Comparison of ENCODE assay signal across 8 cellular contexts in genomic region chr1:23809751-23810171, GRCh38. TPM values are rescaled to one million over a fixed set of nuclear protein-coding genes. Genes with fewer than 3 reads are reported as not detected.
DNase-seq lines count a peak whose midpoint lies in the region; ATAC-seq, FAIRE-seq and TF ChIP-seq lines count a peak whose summit lies in the region.

No MANE protein-coding gene starts in this region.

- H3K36me3 ChIP-seq in bronchial epithelial cell (ENCODE audit: control insufficient read depth, insufficient read depth, low read length) = peaks cover 10% of the 10 kb centered on the region

- H3K4me3 ChIP-seq in WI38 (ENCODE audit: low read depth, low read length) (no peak overlapping the region), bronchial epithelial cell (ENCODE audit: low read depth, low read length) (no peak overlapping the region)

- H3K27me3 ChIP-seq in bronchial epithelial cell (ENCODE audit: control insufficient read depth, insufficient read depth, low read length) = no peaks in the 10 kb centered on the region

- intact Hi-C loops in left colon (cut with DNase I, micrococcal nuclease) = loop anchor here in 1 of 2 donors (10.0 kb wide), 1 partner anchor 105 kb away; the partner anchor contains the start of gene CNR2

- peak; percentile 64 for ATAC-seq in HG02678 (IDR thresholded peaks at IDR 0.05; ENCODE audit: unreplicated experiment)
- peak; percentile 90 for ATAC-seq in left colon

- TF ChIP-seq CTCF in WI38 (IDR thresholded peaks at IDR 0.05; ENCODE audit: low read depth, low read length) = peak; percentile 90
- TF ChIP-seq CTCF in bronchial epithelial cell (IDR thresholded peaks at IDR 0.05; ENCODE audit: insufficient read depth, low read length, severe bottlenecking) = peak; percentile 94

- peak; percentile 67 for DNase-seq in DMS153 treated with DMSO at 0.1 percent for 48 hours (lab: John Stamatoyannopoulos, UW; ENCODE audit: unreplicated experiment)
- DNase-seq in NCI-H2196 treated with DMSO at 0.1 percent for 48 hours (lab: John Stamatoyannopoulos, UW; ENCODE audit: unreplicated experiment) = peak; percentile 51
- peak; percentile 51 for DNase-seq in bronchial epithelial cell (ENCODE audit: low read depth)
- DNase-seq in left colon = peak; percentile 84 to 89
- peak; percentile 66 to 74 (median 71) for DNase-seq in stimulated activated CD4-positive, alpha-beta T cell treated with anti-CD3 and anti-CD28 coated beads, TNF-alpha, amount 100 ng/mL, for 24 hours (ENCODE audit: low read depth in 3 of 3)
- DNase-seq in amniotic stem cell (lab: John Stamatoyannopoulos, UW) = no peak

- FAIRE-seq in bronchial epithelial cell (lab: Jason Lieb, UNC) = no peak

RNA-seq across cellular contexts. Expression of gene GALE, which starts 9.2 kb away (rescaled TPM):
- total RNA-seq in bronchial epithelial cell (108 and 130 TPM in 2 replicates), left colon (100 to 1,000 TPM; 129 to 183 TPM)

RNA-seq across cellular contexts. Expression of gene HMGCL, which starts 15.5 kb away (rescaled TPM):
- total RNA-seq in bronchial epithelial cell (46.6 and 69.9 TPM in 2 replicates), left colon (10 to 100 TPM; 85.3 to 95.1 TPM)

RNA-seq across cellular contexts. Expression of gene LYPLA2, which starts 18.8 kb away (rescaled TPM):
- total RNA-seq in bronchial epithelial cell = 41.9 and 42.6 TPM in 2 replicates
- total RNA-seq in left colon = 10 to 100 TPM; 85.3 to 97.2 TPM

RNA-seq across cellular contexts. Expression of gene PITHD1, which starts 31.5 kb away (rescaled TPM):
- total RNA-seq in bronchial epithelial cell = 54.2 and 66.1 TPM in 2 replicates
- 10 to 100 TPM; 38.2 to 43.4 TPM for total RNA-seq in left colon

RNA-seq across cellular contexts. Expression of gene FUCA1, which starts 58.3 kb away (rescaled TPM):
- 21.1 and 24.7 TPM in 2 replicates for total RNA-seq in bronchial epithelial cell
- total RNA-seq in left colon = 100 to 1,000 TPM; 157 to 212 TPM
